In genomic region chr1:184941094-184941733, GRCh38 we compare ENCODE assay signal across 18 cellular contexts. TPM values are rescaled to one million over a fixed set of nuclear protein-coding genes. Genes with fewer than 3 reads are reported as not detected.
DNase-seq lines count a peak whose midpoint lies in the region; ATAC-seq and FAIRE-seq lines count a peak whose summit lies in the region.
"Had no signal": no experiment of that assay in that cellular context is flagged by ENCODE, and none has a peak within 500 bp of the region (broad histone marks: within the 10 kb centered on the region; RNA-seq: fewer than 3 reads in every experiment).

No MANE protein-coding gene starts in this region.

- peak overlapping the region; percentile 17 for H3K27ac Mint-ChIP-seq in dendritic cell treated with granulocyte-macrophage colony-stimulating factor and Interleukin-4, amounts not matched to agents 40 ng/mL and 50 ng/mL, for 4 days
- H3K27ac Mint-ChIP-seq: activated CD4-positive, alpha-beta memory T cell treated with anti-CD3 and anti-CD28 coated beads, Interleukin-2, amount 10 ng/mL, durations not matched to agents 7 days and 5 days; activated naive CD4-positive, alpha-beta T cell treated with anti-CD3 and anti-CD28 coated beads, Interleukin-2, amount 50 U/mL, for 24 hours; endodermal cell had no signal

- H3K4me3 Mint-ChIP-seq in dendritic cell treated with granulocyte-macrophage colony-stimulating factor and Interleukin-4, amounts not matched to agents 40 ng/mL and 50 ng/mL, for 4 days = no peak overlapping the region
- H3K4me3 Mint-ChIP-seq: activated CD4-positive, alpha-beta memory T cell treated with anti-CD3 and anti-CD28 coated beads, Interleukin-2, amount 10 ng/mL, durations not matched to agents 7 days and 5 days; activated naive CD4-positive, alpha-beta T cell treated with anti-CD3 and anti-CD28 coated beads, Interleukin-2, amount 50 U/mL, for 24 hours; endodermal cell had no signal

- H3K36me3 Mint-ChIP-seq in dendritic cell treated with granulocyte-macrophage colony-stimulating factor and Interleukin-4, amounts not matched to agents 40 ng/mL and 50 ng/mL, for 4 days (ENCODE audit: low read depth) = peaks cover 7% of the 10 kb centered on the region
- H3K36me3 Mint-ChIP-seq: activated naive CD4-positive, alpha-beta T cell treated with anti-CD3 and anti-CD28 coated beads, Interleukin-2, amount 50 U/mL, for 24 hours had no signal

- intact Hi-C loops in dendritic cell treated with granulocyte-macrophage colony-stimulating factor and Interleukin-4, amounts not matched to agents 40 ng/mL and 50 ng/mL, for 4 days (cut with micrococcal nuclease) = no loop called here

- peaks cover 67% of the 10 kb centered on the region for H3K4me1 Mint-ChIP-seq in dendritic cell treated with granulocyte-macrophage colony-stimulating factor and Interleukin-4, amounts not matched to agents 40 ng/mL and 50 ng/mL, for 4 days (ENCODE audit: low read depth)
- H3K4me1 Mint-ChIP-seq: activated naive CD4-positive, alpha-beta T cell treated with anti-CD3 and anti-CD28 coated beads, Interleukin-2, amount 50 U/mL, for 24 hours had no signal

- ATAC-seq in GM18502 (IDR thresholded peaks at IDR 0.05; ENCODE audit: poor library complexity, unreplicated experiment) (peak; percentile 26), GM19395 (IDR thresholded peaks at IDR 0.05; ENCODE audit: unreplicated experiment) (peak; percentile 27), HG03354 (IDR thresholded peaks at IDR 0.05; ENCODE audit: poor library complexity, severe bottlenecking, unreplicated experiment) (peak; percentile 24), HG03565 (IDR thresholded peaks at IDR 0.05; ENCODE audit: unreplicated experiment) (no peak)
- ATAC-seq: Panc1 had no signal

- no peak for FAIRE-seq in frontal cortex (lab: Jason Lieb, UNC)

- no peaks in the 10 kb centered on the region for H3K9me3 Mint-ChIP-seq in dendritic cell treated with granulocyte-macrophage colony-stimulating factor and Interleukin-4, amounts not matched to agents 40 ng/mL and 50 ng/mL, for 4 days
- H3K9me3 Mint-ChIP-seq: activated CD4-positive, alpha-beta memory T cell treated with anti-CD3 and anti-CD28 coated beads, Interleukin-2, amount 10 ng/mL, durations not matched to agents 7 days and 5 days; activated naive CD4-positive, alpha-beta T cell treated with anti-CD3 and anti-CD28 coated beads, Interleukin-2, amount 50 U/mL, for 24 hours; endodermal cell had no signal

- DNase-seq in NOMO-1 treated with DMSO at 0.1 percent for 48 hours (lab: John Stamatoyannopoulos, UW; ENCODE audit: unreplicated experiment) = no peak
- no peak for DNase-seq in frontal cortex (ENCODE audit: low spot score in 2 of 2)
- DNase-seq: activated CD4-positive, alpha-beta memory T cell treated with anti-CD3 and anti-CD28 coated beads, Interleukin-2, amount 10 ng/mL, durations not matched to agents 7 days and 5 days; EL; endodermal cell; KBM-7; NCI-H1930; NCI-H345; nucleus accumbens; retina; thyroid gland had no signal

- no peaks in the 10 kb centered on the region for H3K27me3 Mint-ChIP-seq in dendritic cell treated with granulocyte-macrophage colony-stimulating factor and Interleukin-4, amounts not matched to agents 40 ng/mL and 50 ng/mL, for 4 days
- H3K27me3 Mint-ChIP-seq: activated CD4-positive, alpha-beta memory T cell treated with anti-CD3 and anti-CD28 coated beads, Interleukin-2, amount 10 ng/mL, durations not matched to agents 7 days and 5 days; activated naive CD4-positive, alpha-beta T cell treated with anti-CD3 and anti-CD28 coated beads, Interleukin-2, amount 50 U/mL, for 24 hours had no signal

RNA-seq across cellular contexts. Expression of gene NIBAN1, which starts 33.1 kb away (rescaled TPM):
- 2.4 TPM for total RNA-seq in frontal cortex
